Comparison of ENCODE assay signal across 8 cellular contexts in genomic region chr1:153922838-153923652, GRCh38. TPM values are rescaled to one million over a fixed set of nuclear protein-coding genes. Genes with fewer than 3 reads are reported as not detected.
DNase-seq lines count a peak whose midpoint lies in the region; ATAC-seq and TF ChIP-seq lines count a peak whose summit lies in the region.

TSS of gene GATAD2B (minus strand) at chr1:153922972. CDS start at chr1:153828347, 94,625 bp downstream.

- peaks cover 14% of the 10 kb centered on the region for H3K79me1 ChIP-seq in trophoblast cell (ENCODE audit: low read length)

- peak within 1 kb of the TSS; percentile 97 for H4K91ac ChIP-seq in trophoblast cell (ENCODE audit: low read depth, low read length)

- H3K4me1 ChIP-seq in trophoblast cell (ENCODE audit: control insufficient read depth in 1 of 2, insufficient read depth in 2 of 2, low read length in 2 of 2) (peaks cover 8 to 9% of the 10 kb centered on the region in 2 experiments), transverse colon (peaks cover 9 to 45% (median 30%) of the 10 kb centered on the region in 4 donors)

- peak within 1 kb of the TSS; percentile 96 for H3K4me3 ChIP-seq in GM12865 (ENCODE audit: low read depth, low read length)
- H3K4me3 ChIP-seq in trophoblast cell (ENCODE audit: low read depth, low read length) = peak within 1 kb of the TSS; percentile 93
- H3K4me3 ChIP-seq in transverse colon = peak within 1 kb of the TSS; percentile 86 to 97 (median 90)

- H3K79me2 ChIP-seq in trophoblast cell (ENCODE audit: control insufficient read depth, insufficient read depth, low read length, poor library complexity) = peaks cover 18% of the 10 kb centered on the region

- intact Hi-C loops in cardiac septum (cut with DNase I) (loop anchor here (2.0 to 5.0 kb wide), 2 partner anchors 42 to 101 kb away; no protein-coding TSS in a partner anchor), transverse colon (cut with DNase I; ENCODE audit: low total_unique reads) (no loop called here)

- H2AK5ac ChIP-seq in trophoblast cell (ENCODE audit: low read length) = no peak within 1 kb of the TSS

- H3K4me3 Mint-ChIP-seq in activated naive CD8-positive, alpha-beta T cell treated with anti-CD3 and anti-CD28 coated beads, Interleukin-2, amount 50 U/mL, for 24 hours = peak within 1 kb of the TSS; percentile 87

- DNase-seq in GM12865 (ENCODE audit: low read depth) (peak; percentile 100), NCI-H1417 treated with DMSO at 0.1 percent for 48 hours (lab: John Stamatoyannopoulos, UW) (peak; percentile 98), SW480 (ENCODE audit: low spot score) (peak; percentile 100), cardiac septum (ENCODE audit: low spot score) (peak; percentile 100), trophoblast cell (peak; percentile 100), transverse colon (peak; percentile 99)
- DNase-seq in activated naive CD8-positive, alpha-beta T cell treated with anti-CD3 and anti-CD28 coated beads, Interleukin-2, amount 50 U/mL, for 24 hours = peak; percentile 97

- WGBS in trophoblast cell (ENCODE audit: extremely low coverage, insufficient coverage, insufficient read length) = no CpG with 5 or more reads among the region's 61 CpGs
- WGBS in transverse colon (ENCODE audit: low coverage in 1 of 2), 2 donors = 0 to 1% methylated on average over 9 to 47 of the region's 61 CpGs

- H3K4me1 Mint-ChIP-seq in activated naive CD8-positive, alpha-beta T cell treated with anti-CD3 and anti-CD28 coated beads, Interleukin-2, amount 50 U/mL, for 24 hours = peaks cover 42% of the 10 kb centered on the region

- H3K9ac ChIP-seq in trophoblast cell (ENCODE audit: low read length) = peak within 1 kb of the TSS; percentile 91

- H3K36me3 Mint-ChIP-seq in activated naive CD8-positive, alpha-beta T cell treated with anti-CD3 and anti-CD28 coated beads, Interleukin-2, amount 50 U/mL, for 24 hours (ENCODE audit: low read depth) = peaks cover 1% of the 10 kb centered on the region

- H3K36me3 ChIP-seq in trophoblast cell (ENCODE audit: control insufficient read depth in 1 of 2, insufficient read depth in 2 of 2, low read length in 2 of 2) = peaks cover 0 to 2% of the 10 kb centered on the region in 2 experiments
- no peaks in the 10 kb centered on the region for H3K36me3 ChIP-seq in transverse colon

- H3K27me3 ChIP-seq in trophoblast cell (ENCODE audit: insufficient read depth, low read length) = no peaks in the 10 kb centered on the region
- no peaks in the 10 kb centered on the region for H3K27me3 ChIP-seq in transverse colon

- TF ChIP-seq POLR2A in transverse colon (IDR thresholded peaks at IDR 0.05) = no peak

- in situ Hi-C loops in transverse colon (cut with MboI; ENCODE audit: low pct_ligation_motif_present in 1 of 4, low pct_unique_long_range_greater_than_20kb in 1 of 4, low sequenced_read_pairs in 3 of 4) = loop anchor here in 1 of 4 donors (25.0 kb wide), 1 partner anchor 111 kb away; no protein-coding TSS in a partner anchor

- TF ChIP-seq CTCF in GM12865 (IDR thresholded peaks at IDR 0.05; ENCODE audit: insufficient read depth, low read depth, low read length, missing control alignments) (no peak), transverse colon (IDR thresholded peaks at IDR 0.05) (no peak)

- peak within 1 kb of the TSS; percentile 97 for H4K8ac ChIP-seq in trophoblast cell (ENCODE audit: low read depth, low read length)

- peak within 1 kb of the TSS; percentile 99 for H3K14ac ChIP-seq in trophoblast cell (ENCODE audit: low read length)

- H3K9me3 Mint-ChIP-seq in activated naive CD8-positive, alpha-beta T cell treated with anti-CD3 and anti-CD28 coated beads, Interleukin-2, amount 50 U/mL, for 24 hours = no peaks in the 10 kb centered on the region

- peak within 1 kb of the TSS; percentile 86 for H3K4me2 ChIP-seq in trophoblast cell (ENCODE audit: low read length)

- peak within 1 kb of the TSS; percentile 81 for H3K27ac Mint-ChIP-seq in activated naive CD8-positive, alpha-beta T cell treated with anti-CD3 and anti-CD28 coated beads, Interleukin-2, amount 50 U/mL, for 24 hours

- ATAC-seq in HG02763 (IDR thresholded peaks at IDR 0.05; ENCODE audit: unreplicated experiment) = peak; percentile 95
- peak; percentile 95 for ATAC-seq in activated naive CD8-positive, alpha-beta T cell treated with anti-CD3 and anti-CD28 coated beads, Interleukin-2, amount 50 U/mL, for 24 hours

- peak within 1 kb of the TSS; percentile 90 for H2BK120ac ChIP-seq in trophoblast cell (ENCODE audit: insufficient read depth, low read length, poor library complexity)

- H2BK5ac ChIP-seq in trophoblast cell (ENCODE audit: low read depth, low read length, poor library complexity) = peak within 1 kb of the TSS; percentile 98

- H4K12ac ChIP-seq in trophoblast cell (ENCODE audit: low read depth, low read length) = peak within 1 kb of the TSS; percentile 93

- H2BK12ac ChIP-seq in trophoblast cell (ENCODE audit: low read length) = peak within 1 kb of the TSS; percentile 63

- peak within 1 kb of the TSS; percentile 99 for H3K18ac ChIP-seq in trophoblast cell (ENCODE audit: low read length)

- peak within 1 kb of the TSS; percentile 99 for H3K27ac ChIP-seq in trophoblast cell (ENCODE audit: low read depth, low read length)
- H3K27ac ChIP-seq in transverse colon = peak within 1 kb of the TSS; percentile 95 to 99 (median 96)

- H2AFZ ChIP-seq in trophoblast cell (ENCODE audit: insufficient read depth, low read length, poor library complexity) = peak within 1 kb of the TSS; percentile 85

- H3K27me3 Mint-ChIP-seq in activated naive CD8-positive, alpha-beta T cell treated with anti-CD3 and anti-CD28 coated beads, Interleukin-2, amount 50 U/mL, for 24 hours = no peaks in the 10 kb centered on the region

- H3K4ac ChIP-seq in trophoblast cell (ENCODE audit: low read depth, low read length) = peak within 1 kb of the TSS; percentile 94

- TF ChIP-seq EP300 in transverse colon (IDR thresholded peaks at IDR 0.05; ENCODE audit: low read depth) = no peak

- H3K9me3 ChIP-seq in trophoblast cell (ENCODE audit: insufficient read depth, low read depth, low read length) (no peaks in the 10 kb centered on the region), transverse colon (no peaks in the 10 kb centered on the region)

- H3K23ac ChIP-seq in trophoblast cell (ENCODE audit: low read length) = no peak within 1 kb of the TSS

RNA-seq across cellular contexts. Expression of gene GATAD2B, which starts in this region (rescaled TPM):
- 45.7 TPM for total RNA-seq in cardiac septum
- 22.8 and 23.4 TPM in 2 replicates for polyA plus RNA-seq in trophoblast cell (2013)
- 10 to 100 TPM; 16.7 to 28.1 (median 20.2) TPM for total RNA-seq in transverse colon

Comparison
In these comparisons a context has a peak if more than half of its experiments do, and no peak if none do; other contexts are left out.
1. Peak in every context shown above with its lines: DNase-seq, ATAC-seq, H3K4me3 ChIP-seq and H3K27ac ChIP-seq.